In genomic region chr20:56625837-56626236, GRCh38 we compare ENCODE assay signal across 29 cellular contexts. TPM values are rescaled to one million over a fixed set of nuclear protein-coding genes. Genes with fewer than 3 reads are reported as not detected.
DNase-seq lines count a peak whose midpoint lies in the region; ATAC-seq, FAIRE-seq and TF ChIP-seq lines count a peak whose summit lies in the region.
"Had no signal": no experiment of that assay in that cellular context is flagged by ENCODE, and none has a peak within 500 bp of the region (broad histone marks: within the 10 kb centered on the region; RNA-seq: fewer than 3 reads in every experiment).

No MANE protein-coding gene starts in this region.

- no peaks in the 10 kb centered on the region for H3F3A ChIP-seq in smooth muscle cell (ENCODE audit: low read depth)

- TF ChIP-seq CTCF in astrocyte (IDR thresholded peaks at IDR 0.05; ENCODE audit: insufficient read depth, low read depth, low read length): no peak
- TF ChIP-seq CTCF in smooth muscle cell (IDR thresholded peaks at IDR 0.05; ENCODE audit: borderline replicate concordance, insufficient read depth, poor library complexity, severe bottlenecking): no peak

- H3K27ac ChIP-seq in astrocyte (ENCODE audit: low read depth, low read length) (no peak overlapping the region), smooth muscle cell (ENCODE audit: low read depth) (no peak overlapping the region)
- H3K27ac ChIP-seq: 22Rv1, body of pancreas, right lobe of liver, tibial artery had no signal

- H4K20me1 ChIP-seq in astrocyte (ENCODE audit: insufficient read depth, low read length) (peaks cover 3% of the 10 kb centered on the region), smooth muscle cell (ENCODE audit: low read depth) (no peaks in the 10 kb centered on the region)

- H3K9me3 ChIP-seq in astrocyte (ENCODE audit: insufficient read depth, low read depth, low read length): no peaks in the 10 kb centered on the region
- no peaks in the 10 kb centered on the region for H3K9me3 ChIP-seq in iPS-18c (ENCODE audit: control insufficient read depth, insufficient read depth, low read length)
- H3K9me3 ChIP-seq in smooth muscle cell (replicated peaks; ENCODE audit: low read depth): no peaks in the 10 kb centered on the region
- H3K9me3 ChIP-seq: body of pancreas, right lobe of liver, tibial artery had no signal

- H2AFZ ChIP-seq in astrocyte (ENCODE audit: low read depth, low read length) (no peak overlapping the region), smooth muscle cell (ENCODE audit: low read depth) (no peak overlapping the region)

- POLR2A ChIA-PET in T-cell (lab: Charles Lee): no interaction called here

- H3K27me3 ChIP-seq in astrocyte (ENCODE audit: insufficient read depth, low read length) (peaks cover 57% of the 10 kb centered on the region), smooth muscle cell (ENCODE audit: low read depth) (peaks cover 77% of the 10 kb centered on the region)

- WGBS in smooth muscle cell (ENCODE audit: low lambda C conversion rate): 10% methylated on average over 22 of the region's 22 CpGs

- H3K36me3 ChIP-seq in astrocyte (ENCODE audit: insufficient read depth, low read length) (no peaks in the 10 kb centered on the region), smooth muscle cell (ENCODE audit: low read depth) (no peaks in the 10 kb centered on the region)
- H3K36me3 ChIP-seq: right lobe of liver, tibial artery had no signal

- H3K79me2 ChIP-seq in astrocyte (ENCODE audit: insufficient read depth, low read length): peaks cover 7% of the 10 kb centered on the region
- H3K79me2 ChIP-seq in smooth muscle cell (ENCODE audit: low read depth): no peaks in the 10 kb centered on the region

- no peak overlapping the region for H3K27ac Mint-ChIP-seq in activated CD4-positive, alpha-beta T cell treated with anti-CD3 and anti-CD28 coated beads, Interleukin-2, amount 10 ng/mL, durations not matched to agents 24 days and 14 days
- H3K27ac Mint-ChIP-seq in astrocyte (ENCODE audit: unreplicated experiment): no peak overlapping the region
- H3K27ac Mint-ChIP-seq in natural killer cell treated with Interleukin-12 subunit alpha and Interleukin-12 subunit beta and Interleukin-15 and Interleukin-18, amount 100 ng/mL, for 72 hours: no peak overlapping the region
- H3K27ac Mint-ChIP-seq in T-cell: no peak overlapping the region
- H3K27ac Mint-ChIP-seq: activated CD4-positive, alpha-beta T cell treated with anti-CD3 and anti-CD28 coated beads, Interleukin-2, amount 10 ng/mL, durations not matched to agents 7 days and 5 days; CD4-positive, alpha-beta T cell; nephron; stimulated activated naive CD8-positive, alpha-beta T cell treated with anti-CD3 and anti-CD28 coated beads, Interleukin-15, Interleukin-2, amounts not matched to agents 100 ng/mL and 50 ng/mL, for 24 hours; T-helper 17 cell had no signal

- H3K4me3 ChIP-seq in astrocyte (ENCODE audit: insufficient read depth, low read depth, low read length) (no peak overlapping the region), iPS-18c (ENCODE audit: insufficient read depth, low read depth, low read length) (peak overlapping the region; percentile 68), smooth muscle cell (peak overlapping the region; percentile 31)
- H3K4me3 ChIP-seq: body of pancreas, right lobe of liver, tibial artery had no signal

- H3K4me3 Mint-ChIP-seq in activated CD4-positive, alpha-beta T cell treated with anti-CD3 and anti-CD28 coated beads, Interleukin-2, amount 10 ng/mL, durations not matched to agents 24 days and 14 days: no peak overlapping the region
- H3K4me3 Mint-ChIP-seq in astrocyte (ENCODE audit: unreplicated experiment) (no peak overlapping the region), T-cell (no peak overlapping the region)
- no peak overlapping the region for H3K4me3 Mint-ChIP-seq in natural killer cell treated with Interleukin-12 subunit alpha and Interleukin-12 subunit beta and Interleukin-15 and Interleukin-18, amount 100 ng/mL, for 72 hours
- H3K4me3 Mint-ChIP-seq: activated CD4-positive, alpha-beta T cell treated with anti-CD3 and anti-CD28 coated beads, Interleukin-2, amount 10 ng/mL, durations not matched to agents 7 days and 5 days; CD4-positive, alpha-beta T cell; stimulated activated naive CD8-positive, alpha-beta T cell treated with anti-CD3 and anti-CD28 coated beads, Interleukin-15, Interleukin-2, amounts not matched to agents 100 ng/mL and 50 ng/mL, for 24 hours; T-helper 17 cell had no signal

- peak overlapping the region; percentile 65 for H3K4me2 ChIP-seq in astrocyte (ENCODE audit: low read length)
- H3K4me2 ChIP-seq in smooth muscle cell: peak overlapping the region; percentile 74

- H3K9ac ChIP-seq in astrocyte (ENCODE audit: low read length) (no peak overlapping the region), smooth muscle cell (ENCODE audit: low read depth) (no peak overlapping the region)

- peaks cover 6% of the 10 kb centered on the region for H3K4me1 Mint-ChIP-seq in activated CD4-positive, alpha-beta T cell treated with anti-CD3 and anti-CD28 coated beads, Interleukin-2, amount 10 ng/mL, durations not matched to agents 24 days and 14 days
- H3K4me1 Mint-ChIP-seq in astrocyte (ENCODE audit: low read depth, unreplicated experiment) (peaks cover 2% of the 10 kb centered on the region), T-cell (peaks cover 6 to 13% (median 9%) of the 10 kb centered on the region in 3 donors)
- peaks cover 0 to 2% of the 10 kb centered on the region in 2 donors for H3K4me1 Mint-ChIP-seq in natural killer cell treated with Interleukin-12 subunit alpha and Interleukin-12 subunit beta and Interleukin-15 and Interleukin-18, amount 100 ng/mL, for 72 hours (ENCODE audit: low read depth in 2 of 2)

- peaks cover 49% of the 10 kb centered on the region for H3K27me3 Mint-ChIP-seq in activated CD4-positive, alpha-beta T cell treated with anti-CD3 and anti-CD28 coated beads, Interleukin-2, amount 10 ng/mL, durations not matched to agents 24 days and 14 days
- H3K27me3 Mint-ChIP-seq in astrocyte (ENCODE audit: low read depth, unreplicated experiment) (peaks cover 49% of the 10 kb centered on the region), T-cell (peaks cover 23 to 64% of the 10 kb centered on the region in 2 donors)
- H3K27me3 Mint-ChIP-seq in natural killer cell treated with Interleukin-12 subunit alpha and Interleukin-12 subunit beta and Interleukin-15 and Interleukin-18, amount 100 ng/mL, for 72 hours: peaks cover 14 to 22% of the 10 kb centered on the region in 2 donors

- H3K4me1 ChIP-seq in astrocyte (ENCODE audit: insufficient read depth, low read length) (peaks cover 9% of the 10 kb centered on the region), smooth muscle cell (ENCODE audit: low read depth) (peaks cover 45% of the 10 kb centered on the region)

- no peak for FAIRE-seq in astrocyte (lab: Jason Lieb, UNC)
- FAIRE-seq: G401.6, HepG2 had no signal

- H3K9me3 Mint-ChIP-seq in activated CD4-positive, alpha-beta T cell treated with anti-CD3 and anti-CD28 coated beads, Interleukin-2, amount 10 ng/mL, durations not matched to agents 24 days and 14 days: no peaks in the 10 kb centered on the region
- no peaks in the 10 kb centered on the region for H3K9me3 Mint-ChIP-seq in astrocyte (ENCODE audit: unreplicated experiment)
- H3K9me3 Mint-ChIP-seq in natural killer cell treated with Interleukin-12 subunit alpha and Interleukin-12 subunit beta and Interleukin-15 and Interleukin-18, amount 100 ng/mL, for 72 hours: no peaks in the 10 kb centered on the region
- H3K9me3 Mint-ChIP-seq in T-cell: no peaks in the 10 kb centered on the region
- H3K9me3 Mint-ChIP-seq: activated CD4-positive, alpha-beta T cell treated with anti-CD3 and anti-CD28 coated beads, Interleukin-2, amount 10 ng/mL, durations not matched to agents 7 days and 5 days; CD4-positive, alpha-beta T cell; nephron; stimulated activated naive CD8-positive, alpha-beta T cell treated with anti-CD3 and anti-CD28 coated beads, Interleukin-15, Interleukin-2, amounts not matched to agents 100 ng/mL and 50 ng/mL, for 24 hours had no signal

- CTCF ChIA-PET in T-cell (lab: Charles Lee): no interaction called here

- intact Hi-C loops in activated CD4-positive, alpha-beta T cell treated with anti-CD3 and anti-CD28 coated beads, Interleukin-2, amount 10 ng/mL, durations not matched to agents 24 days and 14 days (cut with micrococcal nuclease): loop anchor here (5.0 kb wide), 1 partner anchor 636 kb away; no protein-coding TSS in a partner anchor

- H3K36me3 Mint-ChIP-seq in activated CD4-positive, alpha-beta T cell treated with anti-CD3 and anti-CD28 coated beads, Interleukin-2, amount 10 ng/mL, durations not matched to agents 24 days and 14 days (ENCODE audit: low read depth): no peaks in the 10 kb centered on the region
- H3K36me3 Mint-ChIP-seq in astrocyte (ENCODE audit: low read depth, unreplicated experiment) (no peaks in the 10 kb centered on the region), T-cell (no peaks in the 10 kb centered on the region)
- H3K36me3 Mint-ChIP-seq in natural killer cell treated with Interleukin-12 subunit alpha and Interleukin-12 subunit beta and Interleukin-15 and Interleukin-18, amount 100 ng/mL, for 72 hours: no peaks in the 10 kb centered on the region

- peak; percentile 5 for DNase-seq in activated CD4-positive, alpha-beta T cell treated with anti-CD3 and anti-CD28 coated beads for 48 hours
- no peak for DNase-seq in activated CD4-positive, alpha-beta T cell treated with anti-CD3 and anti-CD28 coated beads, Interleukin-2, amount 10 ng/mL, durations not matched to agents 24 days and 14 days
- DNase-seq in astrocyte (ENCODE audit: low read depth) (no peak), smooth muscle cell (lab: John Stamatoyannopoulos, UW; ENCODE audit: unreplicated experiment) (no peak), T-cell (no peak)
- no peak for DNase-seq in natural killer cell treated with Interleukin-12 subunit alpha and Interleukin-12 subunit beta and Interleukin-15 and Interleukin-18, amount 100 ng/mL, for 72 hours (ENCODE audit: low spot score)
- DNase-seq: activated CD4-positive, alpha-beta T cell treated with anti-CD3 and anti-CD28 coated beads, Interleukin-2, amount 10 ng/mL, durations not matched to agents 7 days and 5 days; activated gamma-delta T cell; CD4-positive, alpha-beta T cell; cerebellar nuclear complex; DMS153; GOT3; Kasumi-1; NCI-H1694 treated with DMSO at 0.1 percent for 48 hours; NCI-H2171; NCI-H526; right lobe of liver; RPMI8226; T-helper 17 cell; tibial artery had no signal

- ATAC-seq in HG02798 (IDR thresholded peaks at IDR 0.05; ENCODE audit: poor library complexity, unreplicated experiment) (no peak), T-cell (replicated peaks in 1 of 4) (no peak)
- no peak for ATAC-seq in natural killer cell treated with Interleukin-12 subunit alpha and Interleukin-12 subunit beta and Interleukin-15 and Interleukin-18, amount 100 ng/mL, for 72 hours
- ATAC-seq: body of pancreas, right lobe of liver, T-helper 17 cell had no signal

RNA-seq across cellular contexts. Expression of gene TFAP2C, which starts 3.3 kb away (rescaled TPM):
- total RNA-seq in activated CD4-positive, alpha-beta T cell treated with anti-CD3 and anti-CD28 coated beads, Interleukin-2, amount 10 ng/mL, durations not matched to agents 24 days and 14 days: not detected in 2 replicates
- 0.94 and 2.2 TPM in 2 replicates for total RNA-seq in astrocyte
- 3.4 and 5.8 TPM in 2 replicates for total RNA-seq in smooth muscle cell
- polyA plus RNA-seq in smooth muscle cell: 2.5 and 7.3 TPM in 2 replicates
- total RNA-seq in natural killer cell treated with Interleukin-12 subunit alpha and Interleukin-12 subunit beta and Interleukin-15 and Interleukin-18, amount 100 ng/mL, for 72 hours: not detected
- under 1 TPM in 2 of 5 donors, not detected in 3; 0.16 TPM for total RNA-seq in T-cell
- total RNA-seq: activated CD4-positive, alpha-beta T cell treated with anti-CD3 and anti-CD28 coated beads, Interleukin-2, amount 10 ng/mL, durations not matched to agents 7 days and 5 days; CD4-positive, alpha-beta T cell; HepG2; mononuclear cell; right lobe of liver; T-helper 17 cell had no signal
- polyA plus RNA-seq: HepG2 had no signal
